ENCODE assay signal across 14 cellular contexts in genomic region chr4:154720123-154720522, GRCh38. TPM values are rescaled to one million over a fixed set of nuclear protein-coding genes. Genes with fewer than 3 reads are reported as not detected.
DNase-seq lines count a peak whose midpoint lies in the region; ATAC-seq lines count a peak whose summit lies in the region.
"Had no signal": no experiment of that assay in that cellular context is flagged by ENCODE, and none has a peak within 500 bp of the region (broad histone marks: within the 10 kb centered on the region; RNA-seq: fewer than 3 reads in every experiment).

No MANE protein-coding gene starts in this region.

- H3K4me3 ChIP-seq in CD4-positive, alpha-beta memory T cell (ENCODE audit: low read length in 2 of 2) = no peak overlapping the region
- H3K4me3 ChIP-seq: left lung had no signal

- POLR2A ChIA-PET in CD4-positive, alpha-beta memory T cell (lab: Charles Lee; ENCODE audit: partially characterized antibody) = no interaction called here

- no peaks in the 10 kb centered on the region for H3K36me3 Mint-ChIP-seq in CD4-positive, alpha-beta memory T cell

- ATAC-seq in GM18907 (IDR thresholded peaks at IDR 0.05; ENCODE audit: unreplicated experiment) = peak; percentile 89
- peak; percentile 97 for ATAC-seq in HG02610 (IDR thresholded peaks at IDR 0.05; ENCODE audit: unreplicated experiment)
- ATAC-seq in HG03432 (IDR thresholded peaks at IDR 0.05; ENCODE audit: unreplicated experiment) = peak; percentile 95

- no peaks in the 10 kb centered on the region for H3K9me3 ChIP-seq in CD4-positive, alpha-beta memory T cell (ENCODE audit: control insufficient read depth in 1 of 2, low read length in 2 of 2)
- H3K9me3 ChIP-seq: left lung had no signal

- DNase-seq in iris pigment epithelial cell (ENCODE audit: low read depth) (peak; percentile 20), NCI-H510A treated with DMSO at 0.1 percent for 48 hours (lab: John Stamatoyannopoulos, UW) (no peak), GM19238 (ENCODE audit: insufficient read length, low spot score) (no peak), epidermal melanocyte (ENCODE audit: insufficient read length, low spot score) (no peak)
- DNase-seq in CD4-positive, alpha-beta memory T cell = no peak
- DNase-seq: cerebellar nuclear complex, DMS153, left lung, NCI-H1105, occipital lobe had no signal

- intact Hi-C loops in CD4-positive, alpha-beta memory T cell (cut with micrococcal nuclease) = no loop called here

- H3K27ac Mint-ChIP-seq in CD4-positive, alpha-beta memory T cell = no peak overlapping the region

- CTCF ChIA-PET in CD4-positive, alpha-beta memory T cell (lab: Charles Lee; ENCODE audit: partially characterized antibody) = no interaction called here

- H3K27ac ChIP-seq in CD4-positive, alpha-beta memory T cell (ENCODE audit: low read depth, low read length) = no peak overlapping the region
- H3K27ac ChIP-seq: left lung had no signal

- peaks cover 0 to 1% (median 0%) of the 10 kb centered on the region in 8 donors for H3K9me3 Mint-ChIP-seq in CD4-positive, alpha-beta memory T cell

- no peaks in the 10 kb centered on the region for H3K4me1 Mint-ChIP-seq in CD4-positive, alpha-beta memory T cell

- no peaks in the 10 kb centered on the region for H3K36me3 ChIP-seq in CD4-positive, alpha-beta memory T cell (ENCODE audit: insufficient read depth, low read length)
- H3K36me3 ChIP-seq: left lung had no signal

- H3K27me3 ChIP-seq in CD4-positive, alpha-beta memory T cell (ENCODE audit: insufficient read depth, low read length) = no peaks in the 10 kb centered on the region
- H3K27me3 ChIP-seq: left lung had no signal

- no peaks in the 10 kb centered on the region for H3K4me1 ChIP-seq in CD4-positive, alpha-beta memory T cell (ENCODE audit: insufficient read depth, low read length)
- H3K4me1 ChIP-seq: left lung had no signal

- H3K4me3 Mint-ChIP-seq in CD4-positive, alpha-beta memory T cell = no peak overlapping the region

- peaks cover 2 to 3% of the 10 kb centered on the region in 2 donors for H3K27me3 Mint-ChIP-seq in CD4-positive, alpha-beta memory T cell

RNA-seq across cellular contexts. Expression of gene LRAT, which starts 23.7 kb away (rescaled TPM):
- not detected for total RNA-seq in CD4-positive, alpha-beta memory T cell
- polyA plus RNA-seq in CD4-positive, alpha-beta memory T cell = not detected
- total RNA-seq: fibroblast of villous mesenchyme had no signal
